1 cellular context compared by ENCODE assay signal in genomic region chr11:46295996-46296519, GRCh38.
TF ChIP-seq lines count a peak whose summit lies in the region.

No MANE protein-coding gene starts in this region.

TF ChIP-seq in GM12878, 131 proteins besides CTCF, POLR2A, EP300 and RAD21 (continued from another document):
- TF ChIP-seq CUX1 (IDR thresholded peaks at IDR 0.05; ENCODE audit: insufficient replicate concordance, low read depth, low read length) (no peak), TBL1XR1 (IDR thresholded peaks at IDR 0.05; ENCODE audit: low read depth, low read length) (no peak), PML (IDR thresholded peaks at IDR 0.05; ENCODE audit: low read length) (no peak), NFXL1 (IDR thresholded peaks at IDR 0.05; ENCODE audit: borderline replicate concordance) (no peak), RBBP5 (conservative IDR thresholded peaks at IDR 0.05) (no peak), RUNX3 (IDR thresholded peaks at IDR 0.05; ENCODE audit: low read length) (no peak), PAX5 (IDR thresholded peaks at IDR 0.05; ENCODE audit: borderline replicate concordance, low read depth, low read length) (no peak), ZBED1 (IDR thresholded peaks at IDR 0.05; ENCODE audit: borderline replicate concordance) (no peak)
